In genomic region chr7:36683111-36683510, GRCh38 we compare ENCODE assay signal across 1 cellular context.
TF ChIP-seq lines count a peak whose summit lies in the region.

No MANE protein-coding gene starts in this region.

TF ChIP-seq in WTC11, 78 proteins besides CTCF, POLR2A, EP300 and RAD21:
- no peak for TF ChIP-seq ESRRA (CRISPR knock-in tag; IDR thresholded peaks at IDR 0.05; ENCODE audit: borderline replicate concordance)
- TF ChIP-seq ZNF396 (CRISPR knock-in tag; IDR thresholded peaks at IDR 0.05; ENCODE audit: borderline replicate concordance) = no peak
- no peak for TF ChIP-seq SMAD3 (CRISPR knock-in tag; IDR thresholded peaks at IDR 0.05; ENCODE audit: borderline replicate concordance)
- TF ChIP-seq MLX (CRISPR knock-in tag; IDR thresholded peaks at IDR 0.05) = no peak
- TF ChIP-seq ZSCAN18 (CRISPR knock-in tag; IDR thresholded peaks at IDR 0.05) = no peak
- no peak for TF ChIP-seq MAX (CRISPR knock-in tag; IDR thresholded peaks at IDR 0.05)
- no peak for TF ChIP-seq NFYB (CRISPR knock-in tag; conservative IDR thresholded peaks at IDR 0.05; ENCODE audit: low read depth)
- TF ChIP-seq USF2 (CRISPR knock-in tag; IDR thresholded peaks at IDR 0.05) = no peak
- no peak for TF ChIP-seq USF1 (CRISPR knock-in tag; IDR thresholded peaks at IDR 0.05)
